In the genomic region with DNA sequence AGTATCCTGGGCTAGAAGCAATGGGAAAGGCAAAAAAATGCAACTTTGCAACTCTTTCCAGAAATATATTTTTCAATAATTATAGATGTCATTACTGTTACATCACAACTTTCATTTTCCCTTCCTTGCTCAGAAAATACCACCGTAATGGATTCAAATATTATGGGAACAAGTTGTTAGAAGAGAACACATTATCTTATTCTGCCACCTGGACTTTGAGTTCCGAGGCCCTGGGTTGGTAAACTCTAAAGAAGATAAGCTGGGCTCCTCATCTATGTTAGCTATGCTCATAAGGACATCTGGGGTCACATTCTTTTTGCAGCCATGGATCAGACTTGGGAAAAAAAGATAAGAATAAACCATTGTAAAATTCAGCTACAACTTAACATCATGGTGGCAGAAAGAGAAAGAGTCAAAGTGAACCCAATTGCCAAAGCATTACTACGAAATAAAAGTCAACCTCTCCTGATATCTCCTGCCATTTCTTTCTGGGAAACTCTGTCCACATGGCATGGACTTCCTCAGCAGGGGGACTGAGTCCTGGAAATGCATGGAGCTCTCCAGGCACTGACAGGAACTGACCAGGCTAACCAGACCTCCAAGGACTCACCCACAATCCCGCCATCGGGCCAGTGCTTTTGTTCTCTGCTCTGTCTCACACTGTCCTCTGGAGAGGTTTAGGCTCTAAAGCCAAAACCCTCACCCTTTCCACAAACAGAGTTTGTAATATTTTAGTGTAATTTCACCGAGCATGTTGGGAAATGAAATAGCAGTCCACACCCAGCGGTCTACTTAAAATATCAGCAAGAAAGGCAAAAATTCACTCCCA, we compare ENCODE assay signal across 1 cellular context.
TF ChIP-seq lines count a peak whose summit lies in the region.

No MANE protein-coding gene starts in this region.

TF ChIP-seq in K562, 482 proteins besides CTCF, POLR2A, EP300 and RAD21 (continued from another document and continues in another):
- peak; percentile 30 to 32; a peak in 1 of 4 replicates for TF ChIP-seq FOXK2 (conservative IDR thresholded peaks at IDR 0.05 in 1 of 2, IDR thresholded peaks at IDR 0.05 in 1 of 2; ENCODE audit: low read depth in 2 of 2)
- no peak for TF ChIP-seq HDAC6 (IDR thresholded peaks at IDR 0.05; ENCODE audit: low read depth, low read length)
- TF ChIP-seq L3MBTL2 (IDR thresholded peaks at IDR 0.05): peak; percentile 68; the same call in 1 of the 2 replicates
- peak; percentile 50; the same call in 1 of the 2 replicates for TF ChIP-seq ZBTB17 (CRISPR knock-in tag; IDR thresholded peaks at IDR 0.05)
- TF ChIP-seq, protein P1, sequence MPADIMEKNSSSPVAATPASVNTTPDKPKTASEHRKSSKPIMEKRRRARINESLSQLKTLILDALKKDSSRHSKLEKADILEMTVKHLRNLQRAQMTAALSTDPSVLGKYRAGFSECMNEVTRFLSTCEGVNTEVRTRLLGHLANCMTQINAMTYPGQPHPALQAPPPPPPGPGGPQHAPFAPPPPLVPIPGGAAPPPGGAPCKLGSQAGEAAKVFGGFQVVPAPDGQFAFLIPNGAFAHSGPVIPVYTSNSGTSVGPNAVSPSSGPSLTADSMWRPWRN (IDR thresholded peaks at IDR 0.05; ENCODE audit: low read depth): no peak
- TF ChIP-seq SMAD4 (CRISPR knock-in tag; conservative IDR thresholded peaks at IDR 0.05): peak; percentile 31
- no peak for TF ChIP-seq HEY1 (CRISPR knock-in tag; IDR thresholded peaks at IDR 0.05; ENCODE audit: borderline replicate concordance)
- 0 out of 2 replicates have a peak, but pooled peaks have one; percentile 25 for TF ChIP-seq HMG20B (CRISPR knock-in tag; IDR thresholded peaks at IDR 0.05)
- TF ChIP-seq CEBPG (CRISPR knock-in tag; IDR thresholded peaks at IDR 0.05): no peak
- TF ChIP-seq CEBPG (tag; conservative IDR thresholded peaks at IDR 0.05 in 1 of 2, IDR thresholded peaks at IDR 0.05 in 1 of 2): peak in 1 of 2 experiments; percentile 54; a peak in 2 of 4 replicates
- no peak for TF ChIP-seq SREBF1 (IDR thresholded peaks at IDR 0.05; ENCODE audit: borderline replicate concordance, low read depth, low read length)
- no peak for TF ChIP-seq BRF1 (IDR thresholded peaks at IDR 0.05; ENCODE audit: borderline replicate concordance, extremely low read depth, insufficient read length)
- peak; percentile 42; the same call in 1 of the 2 replicates for TF ChIP-seq NFIC (IDR thresholded peaks at IDR 0.05)
- TF ChIP-seq, protein P2, sequence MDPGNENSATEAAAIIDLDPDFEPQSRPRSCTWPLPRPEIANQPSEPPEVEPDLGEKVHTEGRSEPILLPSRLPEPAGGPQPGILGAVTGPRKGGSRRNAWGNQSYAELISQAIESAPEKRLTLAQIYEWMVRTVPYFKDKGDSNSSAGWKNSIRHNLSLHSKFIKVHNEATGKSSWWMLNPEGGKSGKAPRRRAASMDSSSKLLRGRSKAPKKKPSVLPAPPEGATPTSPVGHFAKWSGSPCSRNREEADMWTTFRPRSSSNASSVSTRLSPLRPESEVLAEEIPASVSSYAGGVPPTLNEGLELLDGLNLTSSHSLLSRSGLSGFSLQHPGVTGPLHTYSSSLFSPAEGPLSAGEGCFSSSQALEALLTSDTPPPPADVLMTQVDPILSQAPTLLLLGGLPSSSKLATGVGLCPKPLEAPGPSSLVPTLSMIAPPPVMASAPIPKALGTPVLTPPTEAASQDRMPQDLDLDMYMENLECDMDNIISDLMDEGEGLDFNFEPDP (CRISPR knock-in tag; IDR thresholded peaks at IDR 0.05): no peak
- TF ChIP-seq NBN (IDR thresholded peaks at IDR 0.05; ENCODE audit: low read depth): peak; percentile 37; the same call in 1 of the 2 replicates
- no peak for TF ChIP-seq ARID3A (IDR thresholded peaks at IDR 0.05; ENCODE audit: borderline replicate concordance, low read depth, low read length)
- TF ChIP-seq, protein P3, sequence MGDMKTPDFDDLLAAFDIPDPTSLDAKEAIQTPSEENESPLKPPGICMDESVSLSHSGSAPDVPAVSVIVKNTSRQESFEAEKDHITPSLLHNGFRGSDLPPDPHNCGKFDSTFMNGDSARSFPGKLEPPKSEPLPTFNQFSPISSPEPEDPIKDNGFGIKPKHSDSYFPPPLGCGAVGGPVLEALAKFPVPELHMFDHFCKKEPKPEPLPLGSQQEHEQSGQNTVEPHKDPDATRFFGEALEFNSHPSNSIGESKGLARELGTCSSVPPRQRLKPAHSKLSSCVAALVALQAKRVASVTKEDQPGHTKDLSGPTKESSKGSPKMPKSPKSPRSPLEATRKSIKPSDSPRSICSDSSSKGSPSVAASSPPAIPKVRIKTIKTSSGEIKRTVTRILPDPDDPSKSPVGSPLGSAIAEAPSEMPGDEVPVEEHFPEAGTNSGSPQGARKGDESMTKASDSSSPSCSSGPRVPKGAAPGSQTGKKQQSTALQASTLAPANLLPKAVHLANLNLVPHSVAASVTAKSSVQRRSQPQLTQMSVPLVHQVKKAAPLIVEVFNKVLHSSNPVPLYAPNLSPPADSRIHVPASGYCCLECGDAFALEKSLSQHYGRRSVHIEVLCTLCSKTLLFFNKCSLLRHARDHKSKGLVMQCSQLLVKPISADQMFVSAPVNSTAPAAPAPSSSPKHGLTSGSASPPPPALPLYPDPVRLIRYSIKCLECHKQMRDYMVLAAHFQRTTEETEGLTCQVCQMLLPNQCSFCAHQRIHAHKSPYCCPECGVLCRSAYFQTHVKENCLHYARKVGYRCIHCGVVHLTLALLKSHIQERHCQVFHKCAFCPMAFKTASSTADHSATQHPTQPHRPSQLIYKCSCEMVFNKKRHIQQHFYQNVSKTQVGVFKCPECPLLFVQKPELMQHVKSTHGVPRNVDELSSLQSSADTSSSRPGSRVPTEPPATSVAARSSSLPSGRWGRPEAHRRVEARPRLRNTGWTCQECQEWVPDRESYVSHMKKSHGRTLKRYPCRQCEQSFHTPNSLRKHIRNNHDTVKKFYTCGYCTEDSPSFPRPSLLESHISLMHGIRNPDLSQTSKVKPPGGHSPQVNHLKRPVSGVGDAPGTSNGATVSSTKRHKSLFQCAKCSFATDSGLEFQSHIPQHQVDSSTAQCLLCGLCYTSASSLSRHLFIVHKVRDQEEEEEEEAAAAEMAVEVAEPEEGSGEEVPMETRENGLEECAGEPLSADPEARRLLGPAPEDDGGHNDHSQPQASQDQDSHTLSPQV (IDR thresholded peaks at IDR 0.05): peak; percentile 70; the same call in 1 of the 2 replicates
- no peak for TF ChIP-seq POLR2G (IDR thresholded peaks at IDR 0.05; ENCODE audit: low read depth, low read length)
- TF ChIP-seq CUX1 (CRISPR knock-in tag; IDR thresholded peaks at IDR 0.05): peak; percentile 54; the same call in 1 of the 2 replicates
- no peak for TF ChIP-seq ZNF121 (CRISPR knock-in tag; conservative IDR thresholded peaks at IDR 0.05)
- no peak for TF ChIP-seq NCOA4 (IDR thresholded peaks at IDR 0.05; ENCODE audit: partially characterized antibody)
- peak; percentile 91 for TF ChIP-seq SOX6 (IDR thresholded peaks at IDR 0.05)
- TF ChIP-seq EWSR1 (IDR thresholded peaks at IDR 0.05; ENCODE audit: borderline replicate concordance, low read depth, partially characterized antibody): no peak
- TF ChIP-seq CHCHD3 (CRISPR knock-in tag; IDR thresholded peaks at IDR 0.05): no peak
- no peak for TF ChIP-seq HMG20A (CRISPR knock-in tag; conservative IDR thresholded peaks at IDR 0.05)
- peak; percentile 91 for TF ChIP-seq CBFA2T3 (IDR thresholded peaks at IDR 0.05)
- peak; percentile 73 for TF ChIP-seq EHMT2 (IDR thresholded peaks at IDR 0.05)
- TF ChIP-seq HDAC2 (IDR thresholded peaks at IDR 0.05): peak; percentile 57; the same call in 1 of the 2 replicates
- no peak for TF ChIP-seq HDGF (IDR thresholded peaks at IDR 0.05)
- peak; percentile 93 for TF ChIP-seq TAL1 (IDR thresholded peaks at IDR 0.05)
- TF ChIP-seq ZNF354B (CRISPR knock-in tag; IDR thresholded peaks at IDR 0.05): no peak
- peak; percentile 56; the same call in 1 of the 2 replicates for TF ChIP-seq ATF3 (IDR thresholded peaks at IDR 0.05)
- no peak for TF ChIP-seq ATF3 (CRISPR knock-in tag; conservative IDR thresholded peaks at IDR 0.05)
- no peak for TF ChIP-seq TCF7 (IDR thresholded peaks at IDR 0.05; ENCODE audit: borderline replicate concordance)
- no peak for TF ChIP-seq ZNF449 (CRISPR knock-in tag; IDR thresholded peaks at IDR 0.05)
- no peak for TF ChIP-seq RBM14 (IDR thresholded peaks at IDR 0.05; ENCODE audit: borderline replicate concordance, insufficient read depth, low read depth, low read length)
- TF ChIP-seq CBX5 (IDR thresholded peaks at IDR 0.05; ENCODE audit: borderline replicate concordance, low read depth): no peak
- TF ChIP-seq NR2C2 (CRISPR knock-in tag; IDR thresholded peaks at IDR 0.05): no peak
- peak; percentile 60; the same call in 1 of the 2 replicates for TF ChIP-seq NR2C2 (tag; IDR thresholded peaks at IDR 0.05)
- 0 out of 2 replicates have a peak, but pooled peaks have one; percentile 31 for TF ChIP-seq KLF13 (tag; IDR thresholded peaks at IDR 0.05; ENCODE audit: borderline replicate concordance, low read depth)
- TF ChIP-seq ADNP (tag; IDR thresholded peaks at IDR 0.05): peak; percentile 64; the same call in 1 of the 2 replicates
- peak in 1 of 2 experiments; percentile 76; a peak in 1 of 4 replicates for TF ChIP-seq ARNT (IDR thresholded peaks at IDR 0.05)
- peak; percentile 81 for TF ChIP-seq GATA2 (CRISPR knock-in tag; IDR thresholded peaks at IDR 0.05)
- TF ChIP-seq NCOR1 (IDR thresholded peaks at IDR 0.05): peak; percentile 88
- TF ChIP-seq ZNF184 (CRISPR knock-in tag; IDR thresholded peaks at IDR 0.05): no peak
- TF ChIP-seq FOXM1 (IDR thresholded peaks at IDR 0.05; ENCODE audit: low read depth): peak; percentile 82
- no peak for TF ChIP-seq FOXM1 (CRISPR knock-in tag; IDR thresholded peaks at IDR 0.05; ENCODE audit: low read depth)
